Comparison of ENCODE assay signal across 8 cellular contexts in the genomic region with DNA sequence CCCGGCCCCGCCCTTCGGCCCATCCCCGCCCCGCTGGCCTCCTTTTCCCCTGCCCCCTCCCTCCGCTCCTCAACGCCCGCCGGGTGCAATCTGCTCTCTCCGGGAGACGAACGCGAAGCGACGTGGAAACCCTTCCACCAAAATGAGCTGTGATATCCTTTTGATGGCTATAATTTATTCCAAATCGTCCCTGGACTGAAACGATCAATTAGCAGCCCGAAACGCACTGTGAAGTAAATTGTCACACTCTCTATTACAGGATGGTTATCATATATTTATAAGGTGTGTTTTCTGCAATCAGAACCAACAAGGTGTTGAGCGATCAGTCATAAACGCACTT.
A peak's percentile ranks its signal among the peaks of the same experiment; 100 is the strongest.
DNase-seq lines count a peak whose midpoint lies in the region; TF ChIP-seq lines count a peak whose summit lies in the region.

No MANE protein-coding gene starts in this region.

- H3K4me1 Mint-ChIP-seq in CD14-positive monocyte, result peaks cover 13% of the 10 kb centered on the region
- peaks cover 27% of the 10 kb centered on the region for H3K4me1 Mint-ChIP-seq in nephron progenitor cell

- no peak overlapping the region for H3K27ac ChIP-seq in HUES48 (ENCODE audit: low read depth, low read length)
- no peak overlapping the region for H3K27ac ChIP-seq in coronary artery

- intact Hi-C loops in CD14-positive monocyte (cut with micrococcal nuclease), result no loop called here

- no peak overlapping the region for H3K27ac Mint-ChIP-seq in CD14-positive monocyte
- no peak overlapping the region for H3K27ac Mint-ChIP-seq in nephron progenitor cell

- H3K4me1 ChIP-seq in HUES48 (ENCODE audit: control insufficient read depth, insufficient read depth, low read length), result peaks cover 4% of the 10 kb centered on the region

- peak overlapping the region; percentile 82 for H3K4me3 ChIP-seq in HUES48 (ENCODE audit: low read depth, low read length)
- peak overlapping the region; percentile 84 for H3K4me3 ChIP-seq in coronary artery

- peaks cover 64% of the 10 kb centered on the region for H3K27me3 ChIP-seq in HUES48 (ENCODE audit: control insufficient read depth, insufficient read depth, low read length)

- H3K27me3 Mint-ChIP-seq in CD14-positive monocyte (ENCODE audit: low read depth in 3 of 3), result peaks cover 39 to 68% (median 58%) of the 10 kb centered on the region in 3 donors
- H3K27me3 Mint-ChIP-seq in nephron progenitor cell (ENCODE audit: low read depth, poor library complexity), result peaks cover 78% of the 10 kb centered on the region

- H3K9me3 Mint-ChIP-seq in CD14-positive monocyte (peaks cover 0 to 14% (median 8%) of the 10 kb centered on the region in 7 donors), nephron progenitor cell (no peaks in the 10 kb centered on the region)

- H3K9ac ChIP-seq in HUES48 (ENCODE audit: low read depth, low read length), result no peak overlapping the region

- DNase-seq in CD14-positive monocyte (ENCODE audit: low spot score) (no peak), coronary artery (ENCODE audit: low spot score) (no peak), nephron progenitor cell (no peak), 8988T (no peak), UCSD-AML1 (lab: John Stamatoyannopoulos, UW; ENCODE audit: unreplicated experiment) (no peak)
- DNase-seq in stimulated activated naive CD4-positive, alpha-beta T cell treated with Interleukin-2 at 50 U/mL for 16 hours (lab: John Stamatoyannopoulos, UW), result no peak
- no peak for DNase-seq in activated CD4-positive, CD25-positive, alpha-beta regulatory T cell (lab: John Stamatoyannopoulos, UW)

- peaks cover 3 to 7% of the 10 kb centered on the region in 2 donors for H3K36me3 Mint-ChIP-seq in CD14-positive monocyte
- no peaks in the 10 kb centered on the region for H3K36me3 Mint-ChIP-seq in nephron progenitor cell (ENCODE audit: low read depth)

- no peaks in the 10 kb centered on the region for H3K36me3 ChIP-seq in HUES48 (ENCODE audit: control insufficient read depth, insufficient read depth, low read length)

- TF ChIP-seq CTCF in CD14-positive monocyte (IDR thresholded peaks at IDR 0.05) (peak; percentile 41), coronary artery (IDR thresholded peaks at IDR 0.05) (no peak), nephron progenitor cell (IDR thresholded peaks at IDR 0.05) (no peak)

- H3K4me3 Mint-ChIP-seq in CD14-positive monocyte (peak overlapping the region; percentile 72 to 85), nephron progenitor cell (peak overlapping the region; percentile 77)

- H3K9me3 ChIP-seq in HUES48 (ENCODE audit: control insufficient read depth, insufficient read depth, low read length), result no peaks in the 10 kb centered on the region
